Comparison of ENCODE assay signal across 1 cellular context in the genomic region with DNA sequence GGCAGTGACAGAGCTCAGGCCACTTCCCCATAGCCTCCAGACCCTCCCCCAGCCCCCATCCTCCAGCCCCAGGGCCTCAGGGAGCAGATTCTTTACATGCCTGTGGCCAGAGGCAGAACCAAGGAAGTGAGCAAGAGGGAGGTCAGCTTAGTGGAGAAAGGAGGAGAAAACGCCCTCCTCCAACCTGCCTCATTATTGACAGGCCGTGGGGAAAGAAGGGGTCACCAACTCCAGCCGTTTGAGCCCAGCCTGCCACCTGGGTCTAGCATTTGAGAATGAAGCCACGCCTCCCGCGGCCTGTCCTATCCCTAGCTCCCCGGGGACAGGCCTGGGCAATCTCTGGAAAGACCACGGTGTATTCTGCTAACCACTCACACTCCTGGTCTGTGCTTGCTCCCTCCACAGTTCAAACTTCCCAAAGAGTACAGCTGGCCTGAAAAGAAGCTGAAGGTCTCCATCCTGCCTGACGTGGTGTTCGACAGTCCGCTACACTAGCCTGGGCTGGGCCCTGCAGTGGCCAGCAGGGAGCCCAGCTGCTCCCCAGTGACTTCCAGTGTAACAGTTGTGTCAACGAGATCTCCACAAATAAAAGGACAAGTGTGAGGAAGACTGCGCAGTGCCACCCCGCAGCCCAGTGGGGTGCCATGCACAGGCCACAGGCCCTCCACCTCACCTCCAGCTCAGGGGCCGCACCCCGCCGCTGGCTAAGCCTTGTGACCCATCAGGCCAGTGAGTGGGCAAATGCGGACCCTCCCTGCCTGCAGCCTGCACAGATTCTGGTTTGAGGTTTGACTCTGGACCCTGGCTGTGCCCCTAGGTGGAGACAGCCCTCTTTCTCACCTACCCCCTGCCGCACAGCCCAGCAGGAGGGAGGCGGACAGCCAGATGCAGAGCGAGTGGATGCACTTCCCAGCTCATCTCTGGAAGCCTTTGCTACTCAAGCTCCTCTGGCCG.
TF ChIP-seq lines count a peak whose summit lies in the region.

No MANE protein-coding gene starts in this region.

TF ChIP-seq in SK-N-SH, 30 proteins besides CTCF, POLR2A, EP300 and RAD21 (continued from another document):
- TF ChIP-seq ELF1 (IDR thresholded peaks at IDR 0.05): 0 out of 2 replicates have a peak, but pooled peaks have one; percentile 63
- TF ChIP-seq, protein P1, sequence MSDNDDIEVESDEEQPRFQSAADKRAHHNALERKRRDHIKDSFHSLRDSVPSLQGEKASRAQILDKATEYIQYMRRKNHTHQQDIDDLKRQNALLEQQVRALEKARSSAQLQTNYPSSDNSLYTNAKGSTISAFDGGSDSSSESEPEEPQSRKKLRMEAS (IDR thresholded peaks at IDR 0.05; ENCODE audit: low read depth): peak; percentile 63; the same call in 1 of the 2 replicates
- TF ChIP-seq RFX5 (IDR thresholded peaks at IDR 0.05; ENCODE audit: low read length): no peak
- no peak for TF ChIP-seq GABPA (IDR thresholded peaks at IDR 0.05; ENCODE audit: low read depth)
- TF ChIP-seq TEAD4 (IDR thresholded peaks at IDR 0.05; ENCODE audit: borderline replicate concordance, insufficient read depth): peak; percentile 91
- no peak for TF ChIP-seq FOSL2 (IDR thresholded peaks at IDR 0.05; ENCODE audit: borderline replicate concordance, low read depth)
- TF ChIP-seq YY1 (IDR thresholded peaks at IDR 0.05; ENCODE audit: low read depth): no peak
- TF ChIP-seq, protein P2, sequence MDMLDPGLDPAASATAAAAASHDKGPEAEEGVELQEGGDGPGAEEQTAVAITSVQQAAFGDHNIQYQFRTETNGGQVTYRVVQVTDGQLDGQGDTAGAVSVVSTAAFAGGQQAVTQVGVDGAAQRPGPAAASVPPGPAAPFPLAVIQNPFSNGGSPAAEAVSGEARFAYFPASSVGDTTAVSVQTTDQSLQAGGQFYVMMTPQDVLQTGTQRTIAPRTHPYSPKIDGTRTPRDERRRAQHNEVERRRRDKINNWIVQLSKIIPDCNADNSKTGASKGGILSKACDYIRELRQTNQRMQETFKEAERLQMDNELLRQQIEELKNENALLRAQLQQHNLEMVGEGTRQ (IDR thresholded peaks at IDR 0.05; ENCODE audit: borderline replicate concordance, low read depth, low read length): no peak
- TF ChIP-seq FOXJ3 (CRISPR knock-in tag; IDR thresholded peaks at IDR 0.05): no peak
- no peak for TF ChIP-seq MXI1 (IDR thresholded peaks at IDR 0.05; ENCODE audit: low read depth, low read length)
- no peak for TF ChIP-seq NRF1 (IDR thresholded peaks at IDR 0.05; ENCODE audit: low read depth, low read length)
- no peak for TF ChIP-seq MEF2A (IDR thresholded peaks at IDR 0.05; ENCODE audit: borderline replicate concordance, low read depth)
- TF ChIP-seq, protein P3, sequence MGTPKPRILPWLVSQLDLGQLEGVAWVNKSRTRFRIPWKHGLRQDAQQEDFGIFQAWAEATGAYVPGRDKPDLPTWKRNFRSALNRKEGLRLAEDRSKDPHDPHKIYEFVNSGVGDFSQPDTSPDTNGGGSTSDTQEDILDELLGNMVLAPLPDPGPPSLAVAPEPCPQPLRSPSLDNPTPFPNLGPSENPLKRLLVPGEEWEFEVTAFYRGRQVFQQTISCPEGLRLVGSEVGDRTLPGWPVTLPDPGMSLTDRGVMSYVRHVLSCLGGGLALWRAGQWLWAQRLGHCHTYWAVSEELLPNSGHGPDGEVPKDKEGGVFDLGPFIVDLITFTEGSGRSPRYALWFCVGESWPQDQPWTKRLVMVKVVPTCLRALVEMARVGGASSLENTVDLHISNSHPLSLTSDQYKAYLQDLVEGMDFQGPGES (IDR thresholded peaks at IDR 0.05; ENCODE audit: low read depth, low read length): no peak
- TF ChIP-seq SMC3 (IDR thresholded peaks at IDR 0.05; ENCODE audit: low read depth, low read length): no peak
- TF ChIP-seq RXRA (IDR thresholded peaks at IDR 0.05; ENCODE audit: borderline replicate concordance, low read depth): peak; percentile 80; the same call in 1 of the 2 replicates
- peak; percentile 68; the same call in 1 of the 2 replicates for TF ChIP-seq TAF1 (IDR thresholded peaks at IDR 0.05; ENCODE audit: borderline replicate concordance, low read depth, low read length)
- TF ChIP-seq GATA2 (CRISPR knock-in tag; IDR thresholded peaks at IDR 0.05): no peak
TF ChIP-seq in SK-N-SH: peak in this region for 11.
